ENCODE assay signal across 20 cellular contexts in the genomic region with DNA sequence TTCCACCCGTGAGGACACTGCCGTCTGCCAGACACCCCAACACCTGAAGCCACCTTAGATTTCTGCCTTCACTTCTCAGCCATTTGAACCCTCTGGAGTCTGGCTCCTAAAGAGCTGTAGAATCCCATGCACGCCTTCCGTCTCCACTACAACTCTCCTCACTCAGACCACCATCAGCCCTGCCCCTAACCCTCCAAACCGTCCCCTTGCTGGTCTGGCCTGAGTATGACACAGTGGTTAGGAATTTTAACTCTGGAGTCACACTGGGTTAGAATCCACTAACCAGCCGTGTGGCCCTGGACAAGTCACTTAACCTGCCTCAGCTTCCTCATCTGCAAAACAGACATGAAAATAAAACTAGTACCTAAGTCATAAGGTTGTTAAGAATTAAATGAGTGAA. TPM values are rescaled to one million over a fixed set of nuclear protein-coding genes. Genes with fewer than 3 reads are reported as not detected.
DNase-seq lines count a peak whose midpoint lies in the region; ATAC-seq and TF ChIP-seq lines count a peak whose summit lies in the region.
"Had no signal": no experiment of that assay in that cellular context is flagged by ENCODE, and none has a peak within 500 bp of the region (broad histone marks: within the 10 kb centered on the region; RNA-seq: fewer than 3 reads in every experiment).

No MANE protein-coding gene starts in this region.

- no peaks in the 10 kb centered on the region for H3K27me3 ChIP-seq in Karpas-422 (ENCODE audit: low read length)
- no peaks in the 10 kb centered on the region for H3K27me3 ChIP-seq in thyroid gland
- H3K27me3 ChIP-seq: upper lobe of right lung had no signal

- no peak overlapping the region for H3K27ac ChIP-seq in Karpas-422 (ENCODE audit: low read length)
- no peak overlapping the region for H3K27ac ChIP-seq in thyroid gland
- H3K27ac ChIP-seq: upper lobe of right lung had no signal

- peaks cover 6% of the 10 kb centered on the region; the same call in 1 of the 2 replicates for H3K79me2 ChIP-seq in Karpas-422 (ENCODE audit: low read length)

- H3K4me1 Mint-ChIP-seq in memory B cell: peaks cover 37% of the 10 kb centered on the region
- peaks cover 71% of the 10 kb centered on the region for H3K4me1 Mint-ChIP-seq in stimulated activated memory B cell treated with anti-CD40 and anti-IgM and Interleukin-4, amounts not matched to agents 10 μg/mL and 1 μg/mL and 100 μg/mL, for 72 hours

- intact Hi-C loops in thyroid gland (cut with DNase I): no loop called here

- DNase-seq in activated effector memory CD4-positive, alpha-beta T cell treated with anti-CD3 and anti-CD28 coated beads, Interleukin-2, amount 50 U/mL, for 16 hours: peak; percentile 62
- no peak for DNase-seq in activated effector memory CD4-positive, alpha-beta T cell treated with Interleukin-2 at 50 U/mL for 16 hours
- DNase-seq in Karpas-422 (no peak), memory B cell (ENCODE audit: low spot score in 2 of 2) (no peak), thyroid gland (no peak), NCI-H1417 (lab: John Stamatoyannopoulos, UW) (no peak)
- DNase-seq: activated CD8-positive, alpha-beta memory T cell treated with anti-CD3 and anti-CD28 coated beads, Interleukin-2, amount 50 U/mL, for 4 hours; effector CD4-positive, alpha-beta T cell; GF-D8; left cardiac atrium; NCI-H1436; NCI-H2227 treated with DMSO at 0.1 percent for 48 hours; Right ventricle myocardium superior; T-helper 9 cell; upper lobe of right lung had no signal

- TF ChIP-seq CTCF in thyroid gland (IDR thresholded peaks at IDR 0.05): no peak

- ATAC-seq in memory B cell (ENCODE audit: low read depth): no peak
- ATAC-seq in stimulated activated memory B cell treated with anti-CD40 and anti-IgM and Interleukin-4, amounts not matched to agents 10 μg/mL and 1 μg/mL and 100 μg/mL, for 72 hours: no peak
- no peak for ATAC-seq in esophagus mucosa
- ATAC-seq: upper lobe of right lung had no signal

- H4K20me1 ChIP-seq in Karpas-422 (ENCODE audit: insufficient read depth, low read depth, low read length): peaks cover 3% of the 10 kb centered on the region; the same call in 1 of the 2 replicates

- peak overlapping the region; percentile 93 for H3K27ac Mint-ChIP-seq in memory B cell
- peak overlapping the region; percentile 33 for H3K27ac Mint-ChIP-seq in stimulated activated memory B cell treated with anti-CD40 and anti-IgM and Interleukin-4, amounts not matched to agents 10 μg/mL and 1 μg/mL and 100 μg/mL, for 72 hours
- H3K27ac Mint-ChIP-seq: activated naive CD8-positive, alpha-beta T cell treated with anti-CD3 and anti-CD28 coated beads, Interleukin-2, amount 10 ng/mL, durations not matched to agents 7 days and 5 days; stimulated activated naive CD8-positive, alpha-beta T cell treated with anti-CD3 and anti-CD28 coated beads, Interleukin-15, Interleukin-2, amounts not matched to agents 100 ng/mL and 50 ng/mL, for 24 hours had no signal

- no peaks in the 10 kb centered on the region for H3K9me2 ChIP-seq in Karpas-422 (replicated peaks; ENCODE audit: insufficient read depth, low read length)

- H3K9me3 Mint-ChIP-seq in memory B cell: no peaks in the 10 kb centered on the region
- no peaks in the 10 kb centered on the region for H3K9me3 Mint-ChIP-seq in stimulated activated memory B cell treated with anti-CD40 and anti-IgM and Interleukin-4, amounts not matched to agents 10 μg/mL and 1 μg/mL and 100 μg/mL, for 72 hours
- H3K9me3 Mint-ChIP-seq: activated naive CD8-positive, alpha-beta T cell treated with anti-CD3 and anti-CD28 coated beads, Interleukin-2, amount 10 ng/mL, durations not matched to agents 7 days and 5 days; stimulated activated naive CD8-positive, alpha-beta T cell treated with anti-CD3 and anti-CD28 coated beads, Interleukin-15, Interleukin-2, amounts not matched to agents 100 ng/mL and 50 ng/mL, for 24 hours had no signal

- peaks cover 5% of the 10 kb centered on the region for H3K36me3 Mint-ChIP-seq in memory B cell
- H3K36me3 Mint-ChIP-seq in stimulated activated memory B cell treated with anti-CD40 and anti-IgM and Interleukin-4, amounts not matched to agents 10 μg/mL and 1 μg/mL and 100 μg/mL, for 72 hours: peaks cover 18% of the 10 kb centered on the region

- H3K9me3 ChIP-seq in Karpas-422 (ENCODE audit: low read length): no peaks in the 10 kb centered on the region
- H3K9me3 ChIP-seq in thyroid gland: no peaks in the 10 kb centered on the region
- H3K9me3 ChIP-seq: upper lobe of right lung had no signal

- H3K4me3 Mint-ChIP-seq in memory B cell: no peak overlapping the region
- no peak overlapping the region for H3K4me3 Mint-ChIP-seq in stimulated activated memory B cell treated with anti-CD40 and anti-IgM and Interleukin-4, amounts not matched to agents 10 μg/mL and 1 μg/mL and 100 μg/mL, for 72 hours
- H3K4me3 Mint-ChIP-seq: activated naive CD8-positive, alpha-beta T cell treated with anti-CD3 and anti-CD28 coated beads, Interleukin-2, amount 10 ng/mL, durations not matched to agents 7 days and 5 days; stimulated activated naive CD8-positive, alpha-beta T cell treated with anti-CD3 and anti-CD28 coated beads, Interleukin-15, Interleukin-2, amounts not matched to agents 100 ng/mL and 50 ng/mL, for 24 hours had no signal

- no peak overlapping the region for H2AFZ ChIP-seq in Karpas-422 (ENCODE audit: low read length)

- TF ChIP-seq POLR2A in thyroid gland (IDR thresholded peaks at IDR 0.05): no peak

- 87 to 96% methylated on average over 6 of the region's 6 CpGs for WGBS in thyroid gland, 2 donors

- peaks cover 11% of the 10 kb centered on the region for H3K27me3 Mint-ChIP-seq in memory B cell
- H3K27me3 Mint-ChIP-seq in stimulated activated memory B cell treated with anti-CD40 and anti-IgM and Interleukin-4, amounts not matched to agents 10 μg/mL and 1 μg/mL and 100 μg/mL, for 72 hours: peaks cover 21% of the 10 kb centered on the region

- no peak overlapping the region for H3K4me2 ChIP-seq in Karpas-422 (ENCODE audit: low read depth, low read length, poor library complexity, severe bottlenecking)

- H3K4me1 ChIP-seq in Karpas-422 (ENCODE audit: low read length) (peaks cover 34% of the 10 kb centered on the region), thyroid gland (peaks cover 4 to 14% of the 10 kb centered on the region in 2 donors)

- peak overlapping the region; percentile 13; the same call in 1 of the 2 replicates for H3K9ac ChIP-seq in Karpas-422 (ENCODE audit: low read length)

- H3K36me3 ChIP-seq in Karpas-422 (ENCODE audit: insufficient read depth, low read length) (0 out of 2 replicates have a peak, but pooled peaks cover 4% of the 10 kb centered on the region), thyroid gland (peaks cover under 1 to 11% of the 10 kb centered on the region in 2 donors)

- no peak overlapping the region for H3K4me3 ChIP-seq in Karpas-422 (ENCODE audit: low read length)
- H3K4me3 ChIP-seq in thyroid gland (replicated peaks in 1 of 3): no peak overlapping the region
- H3K4me3 ChIP-seq: upper lobe of right lung had no signal

RNA-seq across cellular contexts. Expression of gene CNIH2, which starts 3.0 kb away (rescaled TPM):
- 0.34 and 6.6 TPM in 2 replicates for total RNA-seq in Karpas-422 (2014; rRNA removed; shearing (Covaris generic); ENCODE audit: low replicate concordance)
- total RNA-seq in thyroid gland (not detected), esophagus mucosa (0.52 TPM)
- total RNA-seq: left cardiac atrium, Right ventricle myocardium superior had no signal

RNA-seq across cellular contexts. Expression of gene YIF1A, which starts 7.9 kb away (rescaled TPM):
- total RNA-seq in Karpas-422 (2014; rRNA removed; shearing (Covaris generic); ENCODE audit: low replicate concordance): 145 and 154 TPM in 2 replicates
- total RNA-seq in thyroid gland (100 to 1,000 TPM in 3 of 4 donors, 10 to 100 TPM in 1; 77.7 to 168 (median 118) TPM), esophagus mucosa (69.7 TPM)

RNA-seq across cellular contexts. Expression of gene TMEM151A, which starts 10.7 kb away (rescaled TPM):
- not detected in 2 replicates for total RNA-seq in Karpas-422 (2014; rRNA removed; shearing (Covaris generic); ENCODE audit: low replicate concordance)
- total RNA-seq in thyroid gland (1 to 10 TPM in 1 of 4 donors, under 1 TPM in 2, not detected in 1; 0.20 to 1.1 (median 0.22) TPM), esophagus mucosa (not detected)
- total RNA-seq: activated naive CD8-positive, alpha-beta T cell treated with anti-CD3 and anti-CD28 coated beads, Interleukin-2, amount 10 ng/mL, durations not matched to agents 7 days and 5 days; pulmonary artery endothelial cell; Right ventricle myocardium superior had no signal

RNA-seq across cellular contexts. Expression of gene RAB1B, which starts 12.6 kb away (rescaled TPM):
- total RNA-seq in Karpas-422 (2014; rRNA removed; shearing (Covaris generic); ENCODE audit: low replicate concordance): 56.2 and 64.3 TPM in 2 replicates
- total RNA-seq in thyroid gland (100 to 1,000 TPM; 122 to 166 (median 130) TPM), esophagus mucosa (145 TPM)

RNA-seq across cellular contexts. Expression of gene KLC2, which starts 23.5 kb away (rescaled TPM):
- 12.9 and 18.5 TPM in 2 replicates for total RNA-seq in Karpas-422 (2014; rRNA removed; shearing (Covaris generic); ENCODE audit: low replicate concordance)
- total RNA-seq in thyroid gland (10 to 100 TPM; 13.0 to 26.0 (median 15.9) TPM), esophagus mucosa (14.2 TPM)
